ENCODE assay signal across 8 cellular contexts in the genomic region with DNA sequence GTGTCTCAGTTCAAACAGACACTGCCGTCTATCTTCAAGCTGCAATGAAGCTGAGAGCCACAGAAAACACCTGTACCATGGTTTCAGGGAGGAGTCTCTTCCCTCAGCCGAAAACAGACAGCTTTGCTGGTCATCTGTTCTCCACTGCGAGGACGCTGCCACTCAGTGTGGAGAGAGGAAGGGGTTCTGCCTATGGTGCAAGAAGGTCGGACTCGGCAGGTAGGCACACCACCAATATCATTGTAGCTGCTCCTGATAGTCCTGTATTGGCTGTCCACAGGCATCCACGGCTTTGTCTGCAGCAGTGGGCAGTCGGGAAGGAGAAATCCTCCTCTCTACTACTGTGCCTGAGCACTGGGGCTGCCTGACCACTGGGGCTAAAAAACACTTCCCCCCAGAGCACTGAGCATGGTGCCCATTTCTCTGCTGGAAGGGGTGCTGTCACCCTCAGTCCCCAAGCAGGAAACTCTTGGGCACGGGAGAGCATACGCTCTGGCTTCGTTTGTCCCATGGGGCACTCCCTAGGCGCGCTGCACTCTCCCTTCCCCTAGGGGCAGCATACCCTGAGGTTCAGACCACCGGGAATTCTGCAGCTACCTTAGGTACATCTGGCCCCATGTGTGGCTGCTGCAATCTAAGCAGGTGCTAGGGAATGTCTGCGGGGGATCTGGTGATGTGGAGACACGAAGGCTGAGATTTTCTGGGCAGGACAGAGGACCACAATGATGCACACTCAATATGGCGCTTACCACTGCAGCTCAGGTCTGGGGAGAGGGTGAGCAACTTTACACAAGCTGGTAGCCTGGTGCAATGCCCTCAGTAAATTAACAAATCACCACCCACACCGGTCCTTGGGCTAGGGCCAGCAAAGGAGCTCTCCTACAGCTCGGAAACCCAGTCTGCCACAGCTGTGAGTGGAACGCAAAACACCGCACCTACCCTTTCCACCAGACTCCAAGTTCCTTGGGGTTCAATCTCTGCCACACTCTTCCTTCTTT.
A peak's percentile ranks its signal among the peaks of the same experiment; 100 is the strongest.
DNase-seq lines count a peak whose midpoint lies in the region; ATAC-seq and TF ChIP-seq lines count a peak whose summit lies in the region.

No MANE protein-coding gene starts in this region.

- no peaks in the 10 kb centered on the region for H3K27me3 ChIP-seq in mammary epithelial cell (ENCODE audit: insufficient read depth, low read length)
- H3K27me3 ChIP-seq in naive thymus-derived CD4-positive, alpha-beta T cell (ENCODE audit: control insufficient read depth in 2 of 2, insufficient read depth in 2 of 2, low read length in 2 of 2): no peaks in the 10 kb centered on the region

- H3K36me3 Mint-ChIP-seq in naive thymus-derived CD4-positive, alpha-beta T cell: no peaks in the 10 kb centered on the region
- no peaks in the 10 kb centered on the region for H3K36me3 Mint-ChIP-seq in activated T-helper 1 cell treated with anti-CD3 and anti-CD28 coated beads, Interleukin-12 subunit alpha, Interleukin-12 subunit beta, Interleukin-2, Interleukin-4 antibody, amounts not matched to agents 30 ng/mL and 10 ng/mL and 1 ng/mL, durations not matched to agents 14 hours and 24 hours and 36 hours (ENCODE audit: low read depth)

- peaks cover 0 to 8% (median 4%) of the 10 kb centered on the region in 7 donors for H3K4me1 Mint-ChIP-seq in naive thymus-derived CD4-positive, alpha-beta T cell
- H3K4me1 Mint-ChIP-seq in activated T-helper 1 cell treated with anti-CD3 and anti-CD28 coated beads, Interleukin-12 subunit alpha, Interleukin-12 subunit beta, Interleukin-2, Interleukin-4 antibody, amounts not matched to agents 30 ng/mL and 10 ng/mL and 1 ng/mL, durations not matched to agents 14 hours and 24 hours and 36 hours (ENCODE audit: low read depth): peaks cover 8% of the 10 kb centered on the region

- H3K9ac ChIP-seq in mammary epithelial cell (ENCODE audit: insufficient read depth, low read length): peak overlapping the region; percentile 43

- H3K9me3 ChIP-seq in mammary epithelial cell (replicated peaks; ENCODE audit: insufficient read depth, low read length): no peaks in the 10 kb centered on the region
- no peaks in the 10 kb centered on the region for H3K9me3 ChIP-seq in naive thymus-derived CD4-positive, alpha-beta T cell (ENCODE audit: control insufficient read depth in 2 of 3, low read length in 3 of 3)

- ATAC-seq in GM18502 (IDR thresholded peaks at IDR 0.05; ENCODE audit: poor library complexity, unreplicated experiment) (peak; percentile 43), GM21786 (IDR thresholded peaks at IDR 0.05; ENCODE audit: unreplicated experiment) (peak; percentile 39)
- peak; percentile 26 for ATAC-seq in naive thymus-derived CD4-positive, alpha-beta T cell

- peaks cover 0 to 12% (median 0%) of the 10 kb centered on the region in 5 donors for H3K27me3 Mint-ChIP-seq in naive thymus-derived CD4-positive, alpha-beta T cell
- H3K27me3 Mint-ChIP-seq in activated T-helper 1 cell treated with anti-CD3 and anti-CD28 coated beads, Interleukin-12 subunit alpha, Interleukin-12 subunit beta, Interleukin-2, Interleukin-4 antibody, amounts not matched to agents 30 ng/mL and 10 ng/mL and 1 ng/mL, durations not matched to agents 14 hours and 24 hours and 36 hours (ENCODE audit: insufficient read depth): no peaks in the 10 kb centered on the region

- no peaks in the 10 kb centered on the region for H3K79me2 ChIP-seq in mammary epithelial cell (ENCODE audit: insufficient read depth, low read length)

- H3K4me1 ChIP-seq in mammary epithelial cell (ENCODE audit: insufficient read depth, low read length): no peaks in the 10 kb centered on the region
- H3K4me1 ChIP-seq in naive thymus-derived CD4-positive, alpha-beta T cell (ENCODE audit: control insufficient read depth in 2 of 2, insufficient read depth in 2 of 2, low read length in 2 of 2): no peaks in the 10 kb centered on the region

- POLR2A ChIA-PET in naive thymus-derived CD4-positive, alpha-beta T cell (lab: Charles Lee): no interaction called here

- H3K36me3 ChIP-seq in mammary epithelial cell (ENCODE audit: insufficient read depth, low read length): no peaks in the 10 kb centered on the region
- no peaks in the 10 kb centered on the region for H3K36me3 ChIP-seq in naive thymus-derived CD4-positive, alpha-beta T cell (ENCODE audit: control insufficient read depth in 2 of 3, insufficient read depth in 3 of 3, low read length in 3 of 3)

- BruUV-seq in mammary epithelial cell (replicated peaks; lab: Mats Ljungman, UMichigan): no TSS peak

- H4K20me1 ChIP-seq in mammary epithelial cell (ENCODE audit: insufficient read depth, low read length): no peaks in the 10 kb centered on the region

- in situ Hi-C loops in mammary epithelial cell (cut with MboI; ENCODE audit: low sequenced_read_pairs in 2 of 2): no loop called here

- no peak overlapping the region for H3K27ac Mint-ChIP-seq in naive thymus-derived CD4-positive, alpha-beta T cell
- H3K27ac Mint-ChIP-seq in activated T-helper 1 cell treated with anti-CD3 and anti-CD28 coated beads, Interleukin-12 subunit alpha, Interleukin-12 subunit beta, Interleukin-2, Interleukin-4 antibody, amounts not matched to agents 30 ng/mL and 10 ng/mL and 1 ng/mL, durations not matched to agents 14 hours and 24 hours and 36 hours: no peak overlapping the region

- intact Hi-C loops in mammary epithelial cell (cut with micrococcal nuclease): no loop called here
- intact Hi-C loops in naive thymus-derived CD4-positive, alpha-beta T cell (cut with micrococcal nuclease): loop anchor here (2.0 to 10.0 kb wide), 2 partner anchors 1159 to 1337 kb away; no protein-coding TSS in a partner anchor
- intact Hi-C loops in activated T-helper 1 cell treated with anti-CD3 and anti-CD28 coated beads, Interleukin-12 subunit alpha, Interleukin-12 subunit beta, Interleukin-2, Interleukin-4 antibody, amounts not matched to agents 30 ng/mL and 10 ng/mL and 1 ng/mL, durations not matched to agents 14 hours and 24 hours and 36 hours (cut with micrococcal nuclease): loop anchor here (10.0 kb wide), 1 partner anchor 1159 kb away; no protein-coding TSS in a partner anchor

- TF ChIP-seq CTCF in LNCaP clone FGC (IDR thresholded peaks at IDR 0.05; ENCODE audit: control insufficient read depth, extremely low read depth, insufficient read depth) (peak; percentile 41), mammary epithelial cell (conservative IDR thresholded peaks at IDR 0.05 in 1 of 2, IDR thresholded peaks at IDR 0.05 in 1 of 2; ENCODE audit: extremely low read depth in 1 of 2, insufficient read depth in 1 of 2, low read depth in 1 of 2, low read length in 2 of 2) (peak; percentile 37 to 45)

- H3K9me3 Mint-ChIP-seq in naive thymus-derived CD4-positive, alpha-beta T cell: peaks cover 0 to 3% (median 0%) of the 10 kb centered on the region in 11 donors
- H3K9me3 Mint-ChIP-seq in activated T-helper 1 cell treated with anti-CD3 and anti-CD28 coated beads, Interleukin-12 subunit alpha, Interleukin-12 subunit beta, Interleukin-2, Interleukin-4 antibody, amounts not matched to agents 30 ng/mL and 10 ng/mL and 1 ng/mL, durations not matched to agents 14 hours and 24 hours and 36 hours: no peaks in the 10 kb centered on the region

- H3K4me3 Mint-ChIP-seq in naive thymus-derived CD4-positive, alpha-beta T cell: peak overlapping the region; percentile 47 to 83 (median 75)
- H3K4me3 Mint-ChIP-seq in activated T-helper 1 cell treated with anti-CD3 and anti-CD28 coated beads, Interleukin-12 subunit alpha, Interleukin-12 subunit beta, Interleukin-2, Interleukin-4 antibody, amounts not matched to agents 30 ng/mL and 10 ng/mL and 1 ng/mL, durations not matched to agents 14 hours and 24 hours and 36 hours: no peak overlapping the region

- no peak overlapping the region for H3K27ac ChIP-seq in mammary epithelial cell (ENCODE audit: insufficient read depth, low read depth, low read length)
- no peak overlapping the region for H3K27ac ChIP-seq in naive thymus-derived CD4-positive, alpha-beta T cell (ENCODE audit: low read depth, low read length)

- 54% methylated on average over 19 of the region's 21 CpGs for WGBS in mammary epithelial cell (ENCODE audit: low coverage, missing lambda C conversion rate)

- CTCF ChIA-PET in mammary epithelial cell (lab: Charles Lee; ENCODE audit: low non-redundant PET): no interaction called here
- CTCF ChIA-PET in naive thymus-derived CD4-positive, alpha-beta T cell (lab: Charles Lee): interaction anchor here (0.8 to 1.2 kb wide), 2 partner anchors 10 to 21 kb away, joined by 3 read pairs; no protein-coding TSS in a partner anchor

- H3K4me3 ChIP-seq in LNCaP clone FGC (ENCODE audit: low read depth, low read length) (peak overlapping the region; percentile 61), mammary epithelial cell (replicated peaks in 1 of 3; ENCODE audit: insufficient read depth in 1 of 3, low read depth in 2 of 3, low read length in 3 of 3) (peak overlapping the region; percentile 31 to 58 (median 52))
- peak overlapping the region; percentile 47 for H3K4me3 ChIP-seq in naive thymus-derived CD4-positive, alpha-beta T cell (ENCODE audit: low read length)

- DNase-seq in LNCaP clone FGC (ENCODE audit: low read depth): no peak
- peak; percentile 5 for DNase-seq in mammary epithelial cell
- peak in 1 of 9 donors; percentile 3 for DNase-seq in naive thymus-derived CD4-positive, alpha-beta T cell
- no peak for DNase-seq in EL
- DNase-seq in kidney glomerular epithelial cell (lab: John Stamatoyannopoulos, UW): no peak
- DNase-seq in activated T-helper 1 cell treated with anti-CD3 and anti-CD28 coated beads, Interleukin-12 subunit alpha, Interleukin-12 subunit beta, Interleukin-2, Interleukin-4 antibody, amounts not matched to agents 30 ng/mL and 10 ng/mL and 1 ng/mL, durations not matched to agents 14 hours and 24 hours and 36 hours (ENCODE audit: low spot score): no peak

- H3K4me2 ChIP-seq in mammary epithelial cell (ENCODE audit: insufficient read depth, low read depth, low read length): peak overlapping the region; percentile 74

- dilution Hi-C loops in mammary epithelial cell (cut with HindIII; ENCODE audit: low sequenced_read_pairs): no loop called here

- peak overlapping the region; percentile 95 for H2AFZ ChIP-seq in mammary epithelial cell (ENCODE audit: low read depth, low read length)
